8 cellular contexts compared by ENCODE assay signal in genomic region chr19:48290341-48290922, GRCh38. TPM values are rescaled to one million over a fixed set of nuclear protein-coding genes. Genes with fewer than 3 reads are reported as not detected.
DNase-seq lines count a peak whose midpoint lies in the region; ATAC-seq and TF ChIP-seq lines count a peak whose summit lies in the region.

No MANE protein-coding gene starts in this region.

- 0 out of 2 replicates have a peak, but pooled peaks have one; percentile 26 for TF ChIP-seq CTCF in WI38 (IDR thresholded peaks at IDR 0.05; ENCODE audit: low read depth, low read length)

- ATAC-seq in left cardiac atrium = peak; percentile 42 to 72
- ATAC-seq in HG02884 (IDR thresholded peaks at IDR 0.05; ENCODE audit: unreplicated experiment) = no peak
- ATAC-seq in GM19395 (IDR thresholded peaks at IDR 0.05; ENCODE audit: unreplicated experiment) = no peak

- H3K4me3 ChIP-seq in WI38 (ENCODE audit: low read depth, low read length) = peak overlapping the region; percentile 65
- peak overlapping the region; percentile 53 for H3K4me3 ChIP-seq in skeletal muscle cell (ENCODE audit: low read depth, low read length)

- intact Hi-C loops in left cardiac atrium (cut with DNase I) = loop anchor here in 1 of 2 donors (2.0 kb wide), 2 partner anchors 24 to 42 kb away; no protein-coding TSS in a partner anchor

- DNase-seq in NCI-H2171 treated with DMSO at 0.1 percent for 48 hours (lab: John Stamatoyannopoulos, UW) (peak; percentile 68), NCI-H2171 (lab: John Stamatoyannopoulos, UW) (no peak), left cardiac atrium (peak; percentile 48), skeletal muscle cell (ENCODE audit: low read depth) (no peak), GF-D8 (lab: John Stamatoyannopoulos, UW) (no peak)

RNA-seq across cellular contexts. Expression of gene ZNF114, which starts 20.6 kb away (rescaled TPM):
- total RNA-seq in left cardiac atrium = under 1 TPM; 0.39 to 0.74 TPM

RNA-seq across cellular contexts. Expression of gene CARD8, which starts 34.7 kb away (rescaled TPM):
- 10 to 100 TPM; 33.5 to 37.4 TPM for total RNA-seq in left cardiac atrium

RNA-seq across cellular contexts. Expression of gene EMP3, which starts 34.9 kb away (rescaled TPM):
- 10 to 100 TPM; 89.9 TPM for total RNA-seq in left cardiac atrium

Comparison
In these comparisons a context has a peak if more than half of its experiments do, and no peak if none do; other contexts are left out.
1. DNase-seq: peak in NCI-H2171 treated with DMSO at 0.1 percent for 48 hours (single experiment) and left cardiac atrium (single experiment); none in NCI-H2171 (single experiment), skeletal muscle cell (single experiment) and GF-D8 (single experiment).
2. ATAC-seq: peak in left cardiac atrium (2 of 2); none in HG02884 (single experiment) and GM19395 (single experiment).